In the genomic region with DNA sequence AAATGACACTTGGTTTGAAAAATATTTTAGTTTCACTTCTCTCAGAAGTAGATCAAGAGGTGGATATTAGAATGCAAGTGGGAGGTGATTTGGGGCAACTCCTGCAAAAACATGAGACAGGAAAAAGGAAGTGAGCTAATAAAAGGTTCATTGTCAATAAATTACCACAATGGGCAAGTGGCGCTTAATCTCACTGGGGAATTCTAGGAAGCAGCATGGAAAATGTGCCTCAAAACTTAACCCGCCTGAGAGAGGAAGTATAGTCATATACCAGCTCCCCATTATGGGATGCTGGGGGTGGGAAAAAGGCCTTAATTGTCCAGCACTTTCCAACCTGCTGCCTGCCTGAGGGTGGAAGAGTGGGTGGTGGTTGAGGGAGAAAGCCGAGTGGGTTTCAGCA, we compare ENCODE assay signal across 27 cellular contexts.
DNase-seq lines count a peak whose midpoint lies in the region; TF ChIP-seq lines count a peak whose summit lies in the region.
"Had no signal": no experiment of that assay in that cellular context is flagged by ENCODE, and none has a peak within 500 bp of the region (broad histone marks: within the 10 kb centered on the region; RNA-seq: fewer than 3 reads in every experiment).

No MANE protein-coding gene starts in this region.

- H3T11ph ChIP-seq in H9 (ENCODE audit: low read length) = no peak overlapping the region

- H3K27me3 Mint-ChIP-seq in H9 (ENCODE audit: low read depth) = no peaks in the 10 kb centered on the region
- no peaks in the 10 kb centered on the region for H3K27me3 Mint-ChIP-seq in type B pancreatic cell

- H3K79me1 ChIP-seq in H9 (ENCODE audit: insufficient read depth, low read depth, low read length, poor library complexity, severe bottlenecking) = no peaks in the 10 kb centered on the region

- H2BK120ac ChIP-seq in H9 (ENCODE audit: low read depth, low read length, poor library complexity, severe bottlenecking) = no peak overlapping the region

- H4K91ac ChIP-seq in H9 (ENCODE audit: insufficient read length, low read depth, low read length) = no peak overlapping the region

- no peak overlapping the region for H3K4ac ChIP-seq in H9 (ENCODE audit: low read depth, low read length)

- H3K36me3 ChIP-seq in SJCRH30 = no peaks in the 10 kb centered on the region
- H3K36me3 ChIP-seq: cardiac muscle cell, lower lobe of right lung, transverse colon had no signal

- no CpG with 5 or more reads among the region's 3 CpGs for WGBS in H9 (ENCODE audit: extremely low coverage, insufficient read length, low lambda C conversion rate)

- H3K18ac ChIP-seq in H9 (ENCODE audit: insufficient read length, low read depth, low read length) = no peak overlapping the region

- H3K23ac ChIP-seq in H9 (ENCODE audit: insufficient read length, low read depth, low read length) = no peak overlapping the region

- H2BK15ac ChIP-seq in H9 (ENCODE audit: low read depth, low read length) = no peak overlapping the region

- H3K27ac ChIP-seq in H9 (ENCODE audit: insufficient read length, low read depth, low read length) = no peak overlapping the region
- peak overlapping the region; percentile 21 for H3K27ac ChIP-seq in SJCRH30
- H3K27ac ChIP-seq: C4-2B, cardiac muscle cell, lower lobe of right lung, SK-N-MC, transverse colon had no signal

- no peak overlapping the region for H3K4me3 Mint-ChIP-seq in H9
- no peak overlapping the region for H3K4me3 Mint-ChIP-seq in type B pancreatic cell
- H3K4me3 Mint-ChIP-seq: activated CD8-positive, alpha-beta T cell treated with anti-CD3 and anti-CD28 coated beads, Interleukin-2, amount 10 ng/mL, durations not matched to agents 7 days and 5 days; natural killer cell had no signal

- H3K4me2 ChIP-seq in H9 (ENCODE audit: insufficient read depth, insufficient read length, low read length) = no peak overlapping the region

- no peak overlapping the region for H4K8ac ChIP-seq in H9 (replicated peaks; ENCODE audit: insufficient read length, low read depth, low read length)

- H3K27ac Mint-ChIP-seq in H9 (peak overlapping the region; percentile 85 to 92 (median 86)), type B pancreatic cell (no peak overlapping the region)
- H3K27ac Mint-ChIP-seq: activated CD8-positive, alpha-beta T cell treated with anti-CD3 and anti-CD28 coated beads, Interleukin-2, amount 10 ng/mL, durations not matched to agents 7 days and 5 days; activated naive CD4-positive, alpha-beta T cell treated with anti-CD3 and anti-CD28 coated beads, Interleukin-2, amount 50 U/mL, for 72 hours; natural killer cell had no signal

- H3K9me3 ChIP-seq in H9 (ENCODE audit: control insufficient read depth, low read depth, low read length) = no peaks in the 10 kb centered on the region
- H3K9me3 ChIP-seq in SJCRH30 (replicated peaks) = no peaks in the 10 kb centered on the region; the same call in 1 of the 2 replicates
- H3K9me3 ChIP-seq: lower lobe of right lung, transverse colon had no signal

- H3K4me1 Mint-ChIP-seq in H9 = peaks cover 16 to 19% of the 10 kb centered on the region in 2 experiments
- H3K4me1 Mint-ChIP-seq in type B pancreatic cell (ENCODE audit: unreplicated experiment) = peaks cover 13% of the 10 kb centered on the region
- H3K4me1 Mint-ChIP-seq: natural killer cell had no signal

- H2BK12ac ChIP-seq in H9 (ENCODE audit: insufficient read length, low read depth, low read length) = no peak overlapping the region

- peaks cover 15 to 26% (median 17%) of the 10 kb centered on the region in 3 experiments for H3K36me3 Mint-ChIP-seq in H9 (ENCODE audit: insufficient read depth in 1 of 3, low read depth in 3 of 3)
- H3K36me3 Mint-ChIP-seq in type B pancreatic cell = no peaks in the 10 kb centered on the region
- H3K36me3 Mint-ChIP-seq: natural killer cell had no signal

- H2AK5ac ChIP-seq in H9 (ENCODE audit: insufficient read length, low read length) = no peak overlapping the region

- H3K4me3 ChIP-seq in SJCRH30 = no peak overlapping the region
- H3K4me3 ChIP-seq: cardiac muscle cell, lower lobe of right lung, SK-N-MC, transverse colon had no signal

- H3K23me2 ChIP-seq in H9 (ENCODE audit: insufficient read length, low read depth, low read length, poor library complexity, severe bottlenecking) = no peaks in the 10 kb centered on the region

- no peak overlapping the region for H2BK5ac ChIP-seq in H9 (ENCODE audit: insufficient read length, low read length)

- no peaks in the 10 kb centered on the region for H3K27me3 ChIP-seq in H9 (ENCODE audit: insufficient read depth, low read length)
- H3K27me3 ChIP-seq in SJCRH30 = no peaks in the 10 kb centered on the region
- H3K27me3 ChIP-seq: cardiac muscle cell, transverse colon had no signal

- H3K9me3 Mint-ChIP-seq in H9 = peaks cover 0 to 5% of the 10 kb centered on the region in 2 experiments; a peak in 2 of 5 replicates
- no peaks in the 10 kb centered on the region for H3K9me3 Mint-ChIP-seq in type B pancreatic cell

- H3K9ac ChIP-seq in H9 (ENCODE audit: extremely low read depth, insufficient read length, low read length) = no peak overlapping the region

- H4K5ac ChIP-seq in H9 (ENCODE audit: insufficient read length, low read depth, low read length) = no peak overlapping the region

- DNase-seq in A172 (ENCODE audit: low spot score) = peak; percentile 58
- DNase-seq in H9 = no peak
- peak; percentile 5 to 50 for DNase-seq in SJCRH30
- DNase-seq in glomerular endothelial cell (ENCODE audit: extremely low read depth, low read depth, low spot score) = peak; percentile 81
- DNase-seq in type B pancreatic cell (ENCODE audit: extremely low spot score, unreplicated experiment) = no peak
- no peak for DNase-seq in NCI-H146 treated with DMSO at 0.1 percent for 48 hours (lab: John Stamatoyannopoulos, UW; ENCODE audit: unreplicated experiment)
- DNase-seq in 8988T = no peak
- DNase-seq in activated CD4-positive, alpha-beta T cell treated with anti-CD3 and anti-CD28 coated beads for 48 hours = no peak
- DNase-seq: activated CD8-positive, alpha-beta T cell treated with anti-CD3 and anti-CD28 coated beads, Interleukin-2, amount 10 ng/mL, durations not matched to agents 7 days and 5 days; activated T-cell treated with anti-CD3 and anti-CD28 coated beads for 4 hours; anterior cingulate cortex; Calu3; cortex of kidney; DMS79 treated with DMSO at 0.1 percent for 48 hours; GF-D8; islet precursor cell; lower lobe of right lung; natural killer cell; NCI-H1105; NCI-H2029 treated with DMSO at 0.1 percent for 48 hours; small intestine; stimulated activated CD8-positive, alpha-beta memory T cell treated with anti-CD3 and anti-CD28 coated beads, Interleukin-4, amount 100 ng/mL, for 48 hours; transverse colon had no signal

- no peak overlapping the region for H3K14ac ChIP-seq in H9 (ENCODE audit: insufficient read depth, low read length)

- H3K4me1 ChIP-seq in H9 (ENCODE audit: insufficient read depth, low read length) (peaks cover 4% of the 10 kb centered on the region; the same call in 1 of the 2 replicates), SJCRH30 (peaks cover 16% of the 10 kb centered on the region)
- H3K4me1 ChIP-seq: lower lobe of right lung, transverse colon had no signal

- no peak overlapping the region for H3K56ac ChIP-seq in H9 (ENCODE audit: insufficient read length, low read depth, low read length)

- no peaks in the 10 kb centered on the region for H4K20me1 ChIP-seq in H9 (ENCODE audit: control insufficient read depth, insufficient read depth, insufficient read length)

- no peak overlapping the region for H2BK20ac ChIP-seq in H9 (ENCODE audit: low read depth, low read length, poor library complexity, severe bottlenecking)

- no peak for TF ChIP-seq CTCF in H9 (conservative IDR thresholded peaks at IDR 0.05)
- TF ChIP-seq CTCF in type B pancreatic cell (conservative IDR thresholded peaks at IDR 0.05) = no peak

- H3K79me2 ChIP-seq in H9 (ENCODE audit: insufficient read depth, low read length) = no peaks in the 10 kb centered on the region

- no peak overlapping the region for H2AFZ ChIP-seq in H9 (ENCODE audit: low read length)

Comparison
In these comparisons a context has a peak if more than half of its experiments do, and no peak if none do; other contexts are left out.
1. DNase-seq: peak in A172 (single experiment), SJCRH30 (2 of 2) and glomerular endothelial cell (single experiment); none in H9 (single experiment), type B pancreatic cell (single experiment), NCI-H146 treated with DMSO at 0.1 percent for 48 hours (single experiment), 8988T (single experiment) and activated CD4-positive, alpha-beta T cell treated with anti-CD3 and anti-CD28 coated beads for 48 hours (single experiment).